In the genomic region with DNA sequence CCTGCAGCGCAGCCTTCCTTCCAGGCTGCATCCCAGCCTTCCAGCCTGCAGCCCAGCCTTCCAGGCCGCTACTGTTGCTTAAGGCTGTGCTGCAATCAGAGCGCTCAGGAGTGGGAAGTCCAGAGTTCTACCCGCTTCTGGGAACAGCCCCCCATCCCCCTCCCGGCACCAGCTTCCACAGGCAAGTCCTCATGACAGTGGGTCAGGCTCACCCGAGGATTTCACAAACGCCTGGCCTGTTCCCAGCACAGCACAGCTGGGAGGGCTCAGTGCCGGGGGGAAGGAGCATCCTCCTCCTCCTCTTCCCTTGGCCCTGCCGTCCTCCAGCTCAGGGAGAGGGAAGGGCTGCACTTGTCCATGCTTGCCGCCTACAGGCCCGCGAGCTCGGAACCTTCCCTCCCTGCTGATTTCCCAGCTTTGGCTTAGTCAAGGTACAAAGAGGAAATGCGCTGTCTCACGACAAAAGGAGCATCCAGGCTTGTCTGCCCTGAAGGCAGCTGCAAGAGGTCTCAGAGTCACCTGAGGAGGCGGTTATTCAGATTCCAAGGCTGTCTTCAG, we compare ENCODE assay signal across 8 cellular contexts. TPM values are rescaled to one million over a fixed set of nuclear protein-coding genes. Genes with fewer than 3 reads are reported as not detected.
DNase-seq lines count a peak whose midpoint lies in the region; ATAC-seq lines count a peak whose summit lies in the region.

No MANE protein-coding gene starts in this region.

- H3K27me3 Mint-ChIP-seq in activated CD4-positive, alpha-beta T cell treated with anti-CD3 and anti-CD28 coated beads for 36 hours, result no peaks in the 10 kb centered on the region

- no peaks in the 10 kb centered on the region for H3K27me3 ChIP-seq in iPS DF 6.9 (ENCODE audit: control insufficient read depth, insufficient read depth, low read length)

- peak overlapping the region; percentile 1 for H3K27ac ChIP-seq in iPS DF 6.9 (ENCODE audit: low read length)

- intact Hi-C loops in activated CD4-positive, alpha-beta T cell treated with anti-CD3 and anti-CD28 coated beads for 36 hours (cut with DNase I, micrococcal nuclease), result no loop called here
- intact Hi-C loops in sciatic nerve (cut with DNase I), result no loop called here

- H3K4me3 ChIP-seq in iPS DF 6.9 (ENCODE audit: low read length), result no peak overlapping the region

- H3K4me1 Mint-ChIP-seq in activated CD4-positive, alpha-beta T cell treated with anti-CD3 and anti-CD28 coated beads for 36 hours, result peaks cover 72% of the 10 kb centered on the region

- CTCF ChIA-PET in activated CD4-positive, alpha-beta T cell treated with anti-CD3 and anti-CD28 coated beads for 36 hours (lab: Charles Lee), result interaction anchor here (0.5 to 1.1 kb wide), 5 partner anchors 9 to 628 kb away, joined by 3 to 4 read pairs (median 3); a partner anchor contains a TSS

- POLR2A ChIA-PET in activated CD4-positive, alpha-beta T cell treated with anti-CD3 and anti-CD28 coated beads for 36 hours (lab: Charles Lee), result no interaction called here

- H3K9me3 ChIP-seq in iPS DF 6.9 (ENCODE audit: control insufficient read depth, insufficient read depth, low read length), result no peaks in the 10 kb centered on the region

- DNase-seq in activated CD4-positive, alpha-beta T cell treated with anti-CD3 and anti-CD28 coated beads for 36 hours, result no peak
- no peak for DNase-seq in activated CD4-positive, alpha-beta T cell treated with anti-CD3 and anti-CD28 coated beads for 1 hour
- peak; percentile 76 for DNase-seq in astrocyte of the hippocampus (ENCODE audit: low read depth, low spot score)
- no peak for DNase-seq in iPS DF 6.9 (ENCODE audit: low read depth, low spot score)
- DNase-seq in sciatic nerve (ENCODE audit: low spot score), result peak; percentile 98
- DNase-seq in stimulated activated naive CD4-positive, alpha-beta T cell treated with Interleukin-2 at 50 U/mL for 16 hours (lab: John Stamatoyannopoulos, UW), result no peak
- DNase-seq in NCI-H1048 (lab: John Stamatoyannopoulos, UW), result no peak

- no peak overlapping the region for H3K4me3 Mint-ChIP-seq in activated CD4-positive, alpha-beta T cell treated with anti-CD3 and anti-CD28 coated beads for 36 hours

- no peak for ATAC-seq in activated CD4-positive, alpha-beta T cell treated with anti-CD3 and anti-CD28 coated beads for 36 hours
- ATAC-seq in sciatic nerve (peak; percentile 93), GM21529 (IDR thresholded peaks at IDR 0.05; ENCODE audit: unreplicated experiment) (no peak)

- H3K36me3 ChIP-seq in iPS DF 6.9 (ENCODE audit: control insufficient read depth, insufficient read depth, low read length), result no peaks in the 10 kb centered on the region

- peaks cover 11% of the 10 kb centered on the region; the same call in 1 of the 2 replicates for H3K4me1 ChIP-seq in iPS DF 6.9 (ENCODE audit: control insufficient read depth, insufficient read depth, low read length)

- no CpG with 5 or more reads among the region's 16 CpGs for WGBS in iPS DF 6.9 (ENCODE audit: insufficient coverage, insufficient read length)

- H3K36me3 Mint-ChIP-seq in activated CD4-positive, alpha-beta T cell treated with anti-CD3 and anti-CD28 coated beads for 36 hours (ENCODE audit: low read depth), result peaks cover 26% of the 10 kb centered on the region

- peak overlapping the region; percentile 19 for H3K27ac Mint-ChIP-seq in activated CD4-positive, alpha-beta T cell treated with anti-CD3 and anti-CD28 coated beads for 36 hours

- H3K9me3 Mint-ChIP-seq in activated CD4-positive, alpha-beta T cell treated with anti-CD3 and anti-CD28 coated beads for 36 hours (ENCODE audit: low read depth), result no peaks in the 10 kb centered on the region

RNA-seq across cellular contexts. Expression of a gene that starts 8.3 kb away (rescaled TPM):
- total RNA-seq in activated CD4-positive, alpha-beta T cell treated with anti-CD3 and anti-CD28 coated beads for 36 hours, result 100 to 1,000 TPM; 150 to 162 TPM
- total RNA-seq in sciatic nerve, result 144 TPM

RNA-seq across cellular contexts. Expression of a gene that starts 26.9 kb away (rescaled TPM):
- 10 to 100 TPM; 73.3 to 75.0 TPM for total RNA-seq in activated CD4-positive, alpha-beta T cell treated with anti-CD3 and anti-CD28 coated beads for 36 hours
- 59.2 TPM for total RNA-seq in sciatic nerve

Comparison
In these comparisons a context has a peak if more than half of its experiments do, and no peak if none do; other contexts are left out.
1. DNase-seq: peak in astrocyte of the hippocampus (single experiment) and sciatic nerve (single experiment); none in activated CD4-positive, alpha-beta T cell treated with anti-CD3 and anti-CD28 coated beads for 36 hours (single experiment), activated CD4-positive, alpha-beta T cell treated with anti-CD3 and anti-CD28 coated beads for 1 hour (single experiment), iPS DF 6.9 (single experiment), stimulated activated naive CD4-positive, alpha-beta T cell treated with Interleukin-2 at 50 U/mL for 16 hours (single experiment) and NCI-H1048 (single experiment).